In the genomic region with DNA sequence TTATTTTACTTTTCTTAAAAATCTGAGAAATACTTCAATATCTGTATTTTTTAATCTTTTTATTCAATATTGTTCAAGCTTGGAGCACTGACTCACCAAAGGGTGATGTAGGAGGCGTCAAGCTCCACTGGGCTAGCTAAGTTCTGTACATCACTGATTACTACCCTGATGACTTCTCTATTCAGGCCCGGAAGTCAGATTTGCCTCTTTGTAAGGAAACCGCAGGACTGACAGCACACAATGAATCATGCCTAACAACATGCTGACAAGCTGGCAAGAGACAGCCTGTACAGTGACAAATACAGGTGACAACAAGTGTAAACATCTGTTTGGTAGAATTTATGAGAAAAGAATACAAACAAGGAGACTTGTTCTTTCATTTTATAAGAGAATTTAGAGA, we compare ENCODE assay signal across 8 cellular contexts.
DNase-seq lines count a peak whose midpoint lies in the region; ATAC-seq and TF ChIP-seq lines count a peak whose summit lies in the region.

No MANE protein-coding gene starts in this region.

- no peak overlapping the region for H3K27ac ChIP-seq in OCI-LY3 (ENCODE audit: low read length)
- no peak overlapping the region for H3K27ac ChIP-seq in vagina

- no peaks in the 10 kb centered on the region for H3K79me2 ChIP-seq in OCI-LY3 (ENCODE audit: low read length)

- DNase-seq in DMS53 (lab: John Stamatoyannopoulos, UW) (peak; percentile 91), brain pericyte (ENCODE audit: low read depth, low spot score) (peak; percentile 7), AG20443 (ENCODE audit: low spot score) (no peak), vagina (ENCODE audit: extremely low spot score in 2 of 2) (no peak)
- peak; percentile 12 for DNase-seq in stimulated activated CD8-positive, alpha-beta memory T cell treated with anti-CD3 and anti-CD28 coated beads, Interleukin-12 subunit alpha, Interleukin-12 subunit beta, amount 100 ng/mL, for 1 hour (ENCODE audit: low read depth)

- TF ChIP-seq CTCF in OCI-LY3 (IDR thresholded peaks at IDR 0.05; ENCODE audit: low read depth, low read length) (no peak), vagina (IDR thresholded peaks at IDR 0.05) (no peak)

- ATAC-seq in GM19455 (IDR thresholded peaks at IDR 0.05; ENCODE audit: unreplicated experiment) (peak; percentile 98), HG03442 (IDR thresholded peaks at IDR 0.05; ENCODE audit: unreplicated experiment) (peak; percentile 100)

- no peaks in the 10 kb centered on the region; the same call in 1 of the 2 replicates for H3K27me3 ChIP-seq in OCI-LY3 (ENCODE audit: low read depth, low read length)
- no peaks in the 10 kb centered on the region for H3K27me3 ChIP-seq in vagina

- H3K4me1 ChIP-seq in OCI-LY3 (ENCODE audit: low read length): peaks cover 11% of the 10 kb centered on the region
- no peaks in the 10 kb centered on the region for H3K4me1 ChIP-seq in vagina

- H3K9me3 ChIP-seq in OCI-LY3 (ENCODE audit: insufficient read depth, low read length): no peaks in the 10 kb centered on the region
- H3K9me3 ChIP-seq in vagina: no peaks in the 10 kb centered on the region

- no peak overlapping the region for H2AFZ ChIP-seq in OCI-LY3 (ENCODE audit: low read depth, low read length)

- no peak for TF ChIP-seq POLR2A in vagina (IDR thresholded peaks at IDR 0.05)

- H3K4me3 ChIP-seq in OCI-LY3 (ENCODE audit: low read length) (no peak overlapping the region), vagina (no peak overlapping the region)

- no peak overlapping the region for H3K9ac ChIP-seq in OCI-LY3 (ENCODE audit: low read length)

- H4K20me1 ChIP-seq in OCI-LY3 (ENCODE audit: insufficient read depth, low read length): no peaks in the 10 kb centered on the region

- H3K4me2 ChIP-seq in OCI-LY3 (ENCODE audit: low read length): peak overlapping the region; percentile 29; the same call in 1 of the 2 replicates

- H3K36me3 ChIP-seq in OCI-LY3 (replicated peaks; ENCODE audit: low read depth, low read length) (no peaks in the 10 kb centered on the region), vagina (no peaks in the 10 kb centered on the region)

- intact Hi-C loops in vagina (cut with DNase I): no loop called here

Comparison
In these comparisons a context has a peak if more than half of its experiments do, and no peak if none do; other contexts are left out.
1. DNase-seq: peak in DMS53 (single experiment), brain pericyte (single experiment) and stimulated activated CD8-positive, alpha-beta memory T cell treated with anti-CD3 and anti-CD28 coated beads, Interleukin-12 subunit alpha, Interleukin-12 subunit beta, amount 100 ng/mL, for 1 hour (single experiment); none in AG20443 (single experiment) and vagina (0 of 2).